ENCODE assay signal across 8 cellular contexts in genomic region chr15:40054056-40054745, GRCh38. TPM values are rescaled to one million over a fixed set of nuclear protein-coding genes. Genes with fewer than 3 reads are reported as not detected.
DNase-seq lines count a peak whose midpoint lies in the region; ATAC-seq and TF ChIP-seq lines count a peak whose summit lies in the region.

No MANE protein-coding gene starts in this region.

- H3K36me3 Mint-ChIP-seq in activated CD4-positive, alpha-beta T cell treated with anti-CD3 and anti-CD28 coated beads, Interleukin-2, amount 10 ng/mL, durations not matched to agents 24 days and 14 days (ENCODE audit: low read depth) = peaks cover 7% of the 10 kb centered on the region
- no peaks in the 10 kb centered on the region for H3K36me3 Mint-ChIP-seq in osteocyte (ENCODE audit: unreplicated experiment)

- no peaks in the 10 kb centered on the region for H3K79me2 ChIP-seq in PC-9 (ENCODE audit: low read depth)

- H3K36me3 ChIP-seq in PC-9 (ENCODE audit: low read depth) (no peaks in the 10 kb centered on the region), spleen (peaks cover 0 to 4% (median 0%) of the 10 kb centered on the region in 6 donors)

- TF ChIP-seq CTCF in PC-9 (conservative IDR thresholded peaks at IDR 0.05) = no peak
- TF ChIP-seq CTCF in spleen (IDR thresholded peaks at IDR 0.05 in 8 of 11, conservative IDR thresholded peaks at IDR 0.05 in 3 of 11) = no peak
- no peak for TF ChIP-seq CTCF in osteocyte (IDR thresholded peaks at IDR 0.05)

- no peaks in the 10 kb centered on the region for H3K9me3 ChIP-seq in PC-9 (ENCODE audit: insufficient read depth, low read depth)
- no peaks in the 10 kb centered on the region for H3K9me3 ChIP-seq in spleen

- H3K4me1 ChIP-seq in PC-9 (replicated peaks; ENCODE audit: insufficient read depth) = peaks cover 75% of the 10 kb centered on the region
- H3K4me1 ChIP-seq in spleen = peaks cover 25 to 71% (median 47%) of the 10 kb centered on the region in 6 donors

- H3K27ac ChIP-seq in PC-9 = peak overlapping the region; percentile 85; the same call in 1 of the 2 replicates
- H3K27ac ChIP-seq in spleen = peak overlapping the region in 7 of 8 donors; percentile 38 to 81 (median 72)

- ATAC-seq in HG02759 (IDR thresholded peaks at IDR 0.05; ENCODE audit: unreplicated experiment) = peak; percentile 54

- H3K4me1 Mint-ChIP-seq in activated CD4-positive, alpha-beta T cell treated with anti-CD3 and anti-CD28 coated beads, Interleukin-2, amount 10 ng/mL, durations not matched to agents 24 days and 14 days = peaks cover 62% of the 10 kb centered on the region
- H3K4me1 Mint-ChIP-seq in osteocyte (ENCODE audit: unreplicated experiment) = peaks cover 57% of the 10 kb centered on the region

- intact Hi-C loops in activated CD4-positive, alpha-beta T cell treated with anti-CD3 and anti-CD28 coated beads, Interleukin-2, amount 10 ng/mL, durations not matched to agents 24 days and 14 days (cut with micrococcal nuclease) = no loop called here
- intact Hi-C loops in PC-9 (cut with micrococcal nuclease; ENCODE audit: unreplicated experiment) = loop anchor here (1.0 to 2.0 kb wide), 3 partner anchors 15 to 107 kb away; partner anchors contain the start of gene BUB1B
- intact Hi-C loops in spleen (cut with DNase I; ENCODE audit: low total_unique reads) = no loop called here

- TF ChIP-seq POLR2A in spleen (IDR thresholded peaks at IDR 0.05) = no peak

- peaks cover 47% of the 10 kb centered on the region for H3F3A ChIP-seq in PC-9 (ENCODE audit: insufficient read depth, low read depth)

- no peak overlapping the region for H2AFZ ChIP-seq in PC-9

- BruUV-seq in PC-9 (replicated peaks; lab: Mats Ljungman, UMichigan) = no TSS peak

- no peaks in the 10 kb centered on the region for H3K27me3 Mint-ChIP-seq in activated CD4-positive, alpha-beta T cell treated with anti-CD3 and anti-CD28 coated beads, Interleukin-2, amount 10 ng/mL, durations not matched to agents 24 days and 14 days
- H3K27me3 Mint-ChIP-seq in osteocyte (ENCODE audit: unreplicated experiment) = no peaks in the 10 kb centered on the region

- H3K4me2 ChIP-seq in PC-9 = peak overlapping the region; percentile 75

- WGBS in spleen, 5 donors = 33 to 70% (median 49%) methylated on average over 10 to 12 of the region's 12 CpGs

- peaks cover 4% of the 10 kb centered on the region for H3K9me3 Mint-ChIP-seq in activated CD4-positive, alpha-beta T cell treated with anti-CD3 and anti-CD28 coated beads, Interleukin-2, amount 10 ng/mL, durations not matched to agents 24 days and 14 days
- no peaks in the 10 kb centered on the region for H3K9me3 Mint-ChIP-seq in osteocyte (ENCODE audit: unreplicated experiment)

- no peak for DNase-seq in activated CD4-positive, alpha-beta T cell treated with anti-CD3 and anti-CD28 coated beads, Interleukin-2, amount 10 ng/mL, durations not matched to agents 24 days and 14 days
- DNase-seq in activated CD4-positive, alpha-beta T cell treated with anti-CD3 and anti-CD28 coated beads, Interleukin-2, amount 50 U/mL, for 1 hour = no peak
- no peak for DNase-seq in PC-9
- peak; percentile 83 for DNase-seq in spleen
- no peak for DNase-seq in GOT3 (lab: John Stamatoyannopoulos, UW)
- no peak for DNase-seq in osteocyte (ENCODE audit: extremely low spot score, unreplicated experiment)
- DNase-seq in G401 (ENCODE audit: low spot score) = no peak

- CTCF ChIA-PET in PC-9 (lab: Charles Lee) = interaction anchor here (1.1 to 3.1 kb wide), 2 partner anchors 50 to 52 kb away, joined by 3 to 12 read pairs; no protein-coding TSS in a partner anchor

- peak overlapping the region; percentile 76 for H3K27ac Mint-ChIP-seq in activated CD4-positive, alpha-beta T cell treated with anti-CD3 and anti-CD28 coated beads, Interleukin-2, amount 10 ng/mL, durations not matched to agents 24 days and 14 days
- no peak overlapping the region for H3K27ac Mint-ChIP-seq in osteocyte (ENCODE audit: unreplicated experiment)

- POLR2A ChIA-PET in PC-9 (lab: Charles Lee; ENCODE audit: unreplicated experiment) = no interaction called here

- H3K27me3 ChIP-seq in PC-9 (ENCODE audit: insufficient read depth, low read depth) = no peaks in the 10 kb centered on the region
- no peaks in the 10 kb centered on the region for H3K27me3 ChIP-seq in spleen (replicated peaks in 1 of 7)

- H3K4me3 Mint-ChIP-seq in activated CD4-positive, alpha-beta T cell treated with anti-CD3 and anti-CD28 coated beads, Interleukin-2, amount 10 ng/mL, durations not matched to agents 24 days and 14 days = peak overlapping the region; percentile 68
- no peak overlapping the region for H3K4me3 Mint-ChIP-seq in osteocyte (ENCODE audit: unreplicated experiment)

- H3K4me3 ChIP-seq in PC-9 (no peak overlapping the region), spleen (no peak overlapping the region)

- in situ Hi-C loops in G401 (cut with HindIII; ENCODE audit: low sequenced_read_pairs) = no loop called here

- H4K20me1 ChIP-seq in PC-9 (ENCODE audit: insufficient read depth) = no peaks in the 10 kb centered on the region

- no peaks in the 10 kb centered on the region for H3K9me2 ChIP-seq in PC-9 (ENCODE audit: insufficient read depth)

RNA-seq across cellular contexts. Expression of gene SRP14, which starts 15.2 kb away (rescaled TPM):
- 153 and 155 TPM in 2 replicates for total RNA-seq in activated CD4-positive, alpha-beta T cell treated with anti-CD3 and anti-CD28 coated beads, Interleukin-2, amount 10 ng/mL, durations not matched to agents 24 days and 14 days
- total RNA-seq in PC-9 (2021) (141 and 196 TPM in 2 replicates), spleen (100 to 1,000 TPM; 109 to 256 (median 145) TPM), osteocyte (181 and 196 TPM in 2 replicates)
- 100 to 1,000 TPM; 295 to 356 (median 353) TPM for polyA plus RNA-seq in spleen
- 194 and 205 TPM in 2 replicates for total RNA-seq in G401 (2014; rRNA removed; shearing (Covaris generic))

RNA-seq across cellular contexts. Expression of gene BMF, which starts 54.5 kb away (rescaled TPM):
- 8.4 and 9.1 TPM in 2 replicates for total RNA-seq in activated CD4-positive, alpha-beta T cell treated with anti-CD3 and anti-CD28 coated beads, Interleukin-2, amount 10 ng/mL, durations not matched to agents 24 days and 14 days
- total RNA-seq in PC-9 (2021) = 8.2 and 11.0 TPM in 2 replicates
- total RNA-seq in spleen = 10 to 100 TPM; 16.9 to 77.9 (median 36.1) TPM
- polyA plus RNA-seq in spleen = 10 to 100 TPM; 25.5 to 33.1 (median 27.7) TPM
- total RNA-seq in osteocyte = 39.3 and 46.6 TPM in 2 replicates
- total RNA-seq in G401 (2014; rRNA removed; shearing (Covaris generic)) = 8.1 and 14.3 TPM in 2 replicates
